ENCODE assay signal across 17 cellular contexts in the genomic region with DNA sequence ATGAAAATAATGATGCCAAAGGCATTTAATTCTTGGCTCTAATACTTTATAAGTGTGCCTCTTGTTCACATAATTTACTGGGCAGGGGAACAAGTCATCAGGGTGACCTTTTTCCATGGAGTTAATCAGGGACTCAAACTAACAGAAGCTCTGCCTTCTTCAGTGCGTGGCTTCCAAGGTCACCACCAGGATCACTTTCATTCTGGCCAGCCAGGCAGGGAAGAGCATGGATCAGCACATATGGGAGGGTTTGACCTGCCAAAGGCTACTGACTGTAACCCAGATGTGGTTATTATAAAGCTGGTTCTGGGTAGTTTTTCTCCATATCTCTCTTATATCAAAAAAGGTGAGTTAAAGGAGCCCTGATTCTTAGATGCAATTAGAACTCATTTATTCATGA. TPM values are rescaled to one million over a fixed set of nuclear protein-coding genes. Genes with fewer than 3 reads are reported as not detected.
DNase-seq lines count a peak whose midpoint lies in the region; ATAC-seq, FAIRE-seq and TF ChIP-seq lines count a peak whose summit lies in the region.
"Had no signal": no experiment of that assay in that cellular context is flagged by ENCODE, and none has a peak within 500 bp of the region (broad histone marks: within the 10 kb centered on the region; RNA-seq: fewer than 3 reads in every experiment).

No MANE protein-coding gene starts in this region.

- H3K27ac ChIP-seq in HepG2 (ENCODE audit: extremely low read length, insufficient read depth, low read length) (no peak overlapping the region), right lobe of liver (no peak overlapping the region), adrenal gland (peak overlapping the region in 1 of 5 donors; percentile 17), smooth muscle cell (ENCODE audit: low read depth) (no peak overlapping the region)

- H3F3A ChIP-seq in smooth muscle cell (ENCODE audit: low read depth): peaks cover 12% of the 10 kb centered on the region

- WGBS in HepG2 (ENCODE audit: low lambda C conversion rate): 20% methylated on average over 1 of the region's 1 CpG
- 50% methylated on average over 1 of the region's 1 CpG for WGBS in right lobe of liver (ENCODE audit: insufficient coverage, low coverage, low lambda C conversion rate, missing lambda C conversion rate)
- WGBS in adrenal gland, 4 donors: 32 to 58% (median 42%) methylated on average over 1 of the region's 1 CpG
- WGBS in smooth muscle cell (ENCODE audit: low lambda C conversion rate): 32% methylated on average over 1 of the region's 1 CpG

- no peak for TF ChIP-seq EP300 in HepG2 (IDR thresholded peaks at IDR 0.05; ENCODE audit: low read depth in 2 of 2, low read length in 2 of 2)
- TF ChIP-seq EP300 in HepG2 (CRISPR knock-in tag; IDR thresholded peaks at IDR 0.05; ENCODE audit: borderline replicate concordance): no peak

- POLR2A ChIA-PET in HepG2 (lab: Yijun Ruan, JAX): interaction anchor here (1.7 to 3.9 kb wide), 2 partner anchors 12 to 29 kb away, joined by 4 to 23 read pairs; no protein-coding TSS in a partner anchor

- DNase-seq in HepG2 (ENCODE audit: low spot score): peak; percentile 64
- no peak for DNase-seq in right lobe of liver
- peak; percentile 74 for DNase-seq in NCI-H460 (ENCODE audit: extremely low read depth, low read depth)
- DNase-seq in adrenal gland: peak in 5 of 7 donors; percentile 35 to 60 (median 38)
- no peak for DNase-seq in smooth muscle cell (lab: John Stamatoyannopoulos, UW; ENCODE audit: unreplicated experiment)
- DNase-seq in effector CD8-positive, alpha-beta T cell (lab: John Stamatoyannopoulos, UW): no peak
- no peak for DNase-seq in NCI-H345 (lab: John Stamatoyannopoulos, UW)
- no peak for DNase-seq in SW480 (ENCODE audit: low spot score)
- DNase-seq: ACHN; C1 segment of cervical spinal cord; CD4-positive, alpha-beta memory T cell; DMS53; GF-D8; GOT3; H9 had no signal

- peaks cover 63% of the 10 kb centered on the region for H3K4me1 ChIP-seq in HepG2 (ENCODE audit: insufficient read depth, low read length)
- H3K4me1 ChIP-seq in right lobe of liver: no peaks in the 10 kb centered on the region
- H3K4me1 ChIP-seq in adrenal gland (replicated peaks in 1 of 2): peaks cover 4 to 12% of the 10 kb centered on the region in 2 donors
- H3K4me1 ChIP-seq in smooth muscle cell (ENCODE audit: low read depth): peaks cover 12% of the 10 kb centered on the region

- BruUV-seq in HepG2 (replicated peaks; lab: Mats Ljungman, UMichigan): no TSS peak

- no peak for FAIRE-seq in HepG2 (lab: Jason Lieb, UNC)
- FAIRE-seq: D721Med, GM19239 had no signal

- intact Hi-C loops in HepG2 (cut with micrococcal nuclease; ENCODE audit: unreplicated experiment) (no loop called here), right lobe of liver (cut with DNase I) (no loop called here), adrenal gland (cut with DNase I) (no loop called here)

- no peak overlapping the region for H3K9ac ChIP-seq in HepG2 (ENCODE audit: insufficient read depth, low read depth, low read length)
- no peak overlapping the region for H3K9ac ChIP-seq in smooth muscle cell (ENCODE audit: low read depth)

- no peaks in the 10 kb centered on the region for H3K9me3 ChIP-seq in HepG2 (ENCODE audit: low read length)
- no peaks in the 10 kb centered on the region for H3K9me3 ChIP-seq in right lobe of liver
- no peaks in the 10 kb centered on the region for H3K9me3 ChIP-seq in adrenal gland (replicated peaks in 1 of 3)
- no peaks in the 10 kb centered on the region for H3K9me3 ChIP-seq in smooth muscle cell (replicated peaks; ENCODE audit: low read depth)

- H3K79me2 ChIP-seq in HepG2 (ENCODE audit: insufficient read depth, low read length): peaks cover 12% of the 10 kb centered on the region
- H3K79me2 ChIP-seq in smooth muscle cell (ENCODE audit: low read depth): no peaks in the 10 kb centered on the region

- H3K4me3 ChIP-seq in HepG2 (replicated peaks in 1 of 3; ENCODE audit: insufficient read depth in 1 of 3, low read depth in 2 of 3, low read length in 3 of 3): no peak overlapping the region
- H3K4me3 ChIP-seq in right lobe of liver: no peak overlapping the region
- no peak overlapping the region for H3K4me3 ChIP-seq in adrenal gland
- H3K4me3 ChIP-seq in smooth muscle cell: no peak overlapping the region

- CTCF ChIA-PET in HepG2 (lab: Yijun Ruan, JAX; ENCODE audit: low intra/inter-chr PET ratio, low total read pairs): interaction anchor here (1.2 kb wide), 1 partner anchor 179 kb away, joined by 3 read pairs; no protein-coding TSS in a partner anchor

- in situ Hi-C loops in HepG2 (cut with HindIII; ENCODE audit: extremely low pct_ligation_motif_present, low pct_unique_long_range_greater_than_20kb): no loop called here

- H3K36me3 ChIP-seq in HepG2 (replicated peaks in 1 of 2; ENCODE audit: control insufficient read depth in 1 of 2, insufficient read depth in 2 of 2, low read length in 2 of 2) (no peaks in the 10 kb centered on the region), right lobe of liver (no peaks in the 10 kb centered on the region), adrenal gland (replicated peaks in 1 of 2) (no peaks in the 10 kb centered on the region), smooth muscle cell (ENCODE audit: low read depth) (no peaks in the 10 kb centered on the region)

- no peaks in the 10 kb centered on the region for H4K20me1 ChIP-seq in HepG2 (ENCODE audit: insufficient read depth, low read length)
- no peaks in the 10 kb centered on the region for H4K20me1 ChIP-seq in smooth muscle cell (ENCODE audit: low read depth)

- TF ChIP-seq POLR2A in HepG2 (IDR thresholded peaks at IDR 0.05; ENCODE audit: insufficient read depth in 1 of 2, low read depth in 2 of 2, low read length in 2 of 2): no peak
- TF ChIP-seq POLR2A in right lobe of liver (IDR thresholded peaks at IDR 0.05): no peak
- no peak for TF ChIP-seq POLR2A in adrenal gland (IDR thresholded peaks at IDR 0.05)

- no peak overlapping the region for H3K4me2 ChIP-seq in HepG2 (ENCODE audit: low read depth, low read length)
- H3K4me2 ChIP-seq in smooth muscle cell: peak overlapping the region; percentile 48

- ATAC-seq in HepG2 (peak; percentile 54), right lobe of liver (no peak)

- no peak for TF ChIP-seq RAD21 in HepG2 (CRISPR knock-in tag; IDR thresholded peaks at IDR 0.05)

- H2AFZ ChIP-seq in HepG2 (ENCODE audit: low read length): no peak overlapping the region
- H2AFZ ChIP-seq in smooth muscle cell (ENCODE audit: low read depth): no peak overlapping the region

- TF ChIP-seq CTCF in HepG2 (CRISPR knock-in tag; IDR thresholded peaks at IDR 0.05) (no peak), right lobe of liver (IDR thresholded peaks at IDR 0.05) (no peak), adrenal gland (IDR thresholded peaks at IDR 0.05) (peak in 1 of 6 experiments; percentile 5), smooth muscle cell (IDR thresholded peaks at IDR 0.05; ENCODE audit: borderline replicate concordance, insufficient read depth, poor library complexity, severe bottlenecking) (no peak)

- H3K27me3 ChIP-seq in HepG2 (ENCODE audit: control insufficient read depth in 1 of 2, insufficient read depth in 2 of 2, low read length in 2 of 2) (no peaks in the 10 kb centered on the region), right lobe of liver (no peaks in the 10 kb centered on the region), adrenal gland (no peaks in the 10 kb centered on the region), smooth muscle cell (ENCODE audit: low read depth) (no peaks in the 10 kb centered on the region)

TF ChIP-seq in HepG2, 621 proteins besides CTCF, POLR2A, EP300 and RAD21 (continues in another document):
- peak; percentile 24; the same call in 1 of the 2 replicates for TF ChIP-seq RXRB (CRISPR knock-in tag; IDR thresholded peaks at IDR 0.05; ENCODE audit: borderline replicate concordance)
- TF ChIP-seq, protein P1, sequence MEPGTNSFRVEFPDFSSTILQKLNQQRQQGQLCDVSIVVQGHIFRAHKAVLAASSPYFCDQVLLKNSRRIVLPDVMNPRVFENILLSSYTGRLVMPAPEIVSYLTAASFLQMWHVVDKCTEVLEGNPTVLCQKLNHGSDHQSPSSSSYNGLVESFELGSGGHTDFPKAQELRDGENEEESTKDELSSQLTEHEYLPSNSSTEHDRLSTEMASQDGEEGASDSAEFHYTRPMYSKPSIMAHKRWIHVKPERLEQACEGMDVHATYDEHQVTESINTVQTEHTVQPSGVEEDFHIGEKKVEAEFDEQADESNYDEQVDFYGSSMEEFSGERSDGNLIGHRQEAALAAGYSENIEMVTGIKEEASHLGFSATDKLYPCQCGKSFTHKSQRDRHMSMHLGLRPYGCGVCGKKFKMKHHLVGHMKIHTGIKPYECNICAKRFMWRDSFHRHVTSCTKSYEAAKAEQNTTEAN (CRISPR knock-in tag; conservative IDR thresholded peaks at IDR 0.05): no peak

RNA-seq across cellular contexts. Expression of a gene that starts 5.1 kb away (rescaled TPM):
- total RNA-seq in HepG2 (2016; rRNA removed; fragmentation: Illumina TruSeq; extraction: Trizol) (42.4 and 68.9 TPM in 2 replicates), right lobe of liver (1 to 10 TPM; 5.0 to 9.9 (median 5.7) TPM), adrenal gland (10 to 100 TPM; 17.6 to 56.6 (median 38.7) TPM), smooth muscle cell (17.9 and 25.3 TPM in 2 replicates)
- 7.3 TPM in 2 replicates for total RNA-seq in HepG2 (2016; cell fraction: cytosol; rRNA removed; fragmentation: Illumina TruSeq; extraction: Trizol; ENCODE audit: low read depth)
- 36.6 and 64.1 TPM in 2 replicates for total RNA-seq in HepG2 (2016; cell fraction: insoluble cytoplasmic fraction; rRNA removed; fragmentation: Illumina TruSeq; extraction: Trizol)
- total RNA-seq in HepG2 (2016; cell fraction: membrane; rRNA removed; fragmentation: Illumina TruSeq; extraction: Trizol): 13.6 and 62.2 TPM in 2 replicates
- 117 and 122 TPM in 2 replicates for total RNA-seq in HepG2 (2016; cell fraction: nucleus; rRNA removed; fragmentation: Illumina TruSeq; extraction: Trizol)
- polyA plus RNA-seq in HepG2 (2011; rRNA removed) (55.9 and 56.7 TPM in 2 replicates), adrenal gland (10 to 100 TPM in 2 of 3 donors, 1 to 10 TPM in 1; 7.7 to 14.2 (median 12.4) TPM), smooth muscle cell (4.7 and 5.9 TPM in 2 replicates)
- polyA plus RNA-seq in HepG2 (2011; cell fraction: cytosol; rRNA removed): 28.0 and 47.5 TPM in 2 replicates
- polyA plus RNA-seq in HepG2 (2011; cell fraction: nucleus; rRNA removed): 39.0 and 50.9 TPM in 2 replicates
- polyA plus RNA-seq in HepG2 (2012): 55.3 and 86.1 TPM in 2 replicates
- 2.6 and 3.2 TPM in 2 replicates for polyA plus RNA-seq in HepG2 (2016; cell fraction: cytosol; fragmentation: Illumina TruSeq; extraction: Trizol; ENCODE audit: low read depth)
- polyA plus RNA-seq in HepG2 (2016; cell fraction: insoluble cytoplasmic fraction; fragmentation: Illumina TruSeq; extraction: Trizol; ENCODE audit: low read depth): 36.0 and 37.9 TPM in 2 replicates
- 7.2 and 7.6 TPM in 2 replicates for polyA plus RNA-seq in HepG2 (2016; cell fraction: membrane; fragmentation: Illumina TruSeq; extraction: Trizol; ENCODE audit: low read depth)
- 24.9 and 26.8 TPM in 2 replicates for polyA plus RNA-seq in HepG2 (2016; cell fraction: nucleus; fragmentation: Illumina TruSeq; extraction: Trizol; ENCODE audit: insufficient read depth, low read depth)
- 1.6 and 88.7 TPM in 2 replicates for polyA minus RNA-seq in HepG2 (2011; rRNA and poly(A)+ RNA removed; ENCODE audit: low replicate concordance)
- polyA minus RNA-seq in HepG2 (2011; cell fraction: cytosol; rRNA and poly(A)+ RNA removed): 58.0 and 80.2 TPM in 2 replicates
- polyA minus RNA-seq in HepG2 (2011; cell fraction: nucleus; rRNA and poly(A)+ RNA removed): 775 and 905 TPM in 2 replicates
- 66.0 and 74.0 TPM in 2 replicates for total RNA-seq in NCI-H460 (2014; rRNA removed; shearing (Covaris generic))
- 11.9 and 20.5 TPM in 2 replicates for polyA plus RNA-seq in NCI-H460 (2014; cell fraction: nucleus; rRNA removed)

Comparison
In these comparisons a context has a peak if more than half of its experiments do, and no peak if none do; other contexts are left out.
1. DNase-seq: peak in HepG2 (single experiment), NCI-H460 (single experiment) and adrenal gland (5 of 7); none in right lobe of liver (0 of 3), smooth muscle cell (single experiment), effector CD8-positive, alpha-beta T cell (single experiment), NCI-H345 (single experiment) and SW480 (single experiment).